8 cellular contexts compared by ENCODE assay signal in genomic region chr2:113626616-113627330, GRCh38. TPM values are rescaled to one million over a fixed set of nuclear protein-coding genes. Genes with fewer than 3 reads are reported as not detected.
DNase-seq lines count a peak whose midpoint lies in the region; ATAC-seq and TF ChIP-seq lines count a peak whose summit lies in the region.
"Not testable (repeated sequence)": the region's sequence is repeated elsewhere in the genome, so short reads cannot be mapped to it uniquely, and the experiment has no call there.

Gene RABL2A, plus strand, starts transcription at chr2:113627266. Its CDS starts 1,341 bp downstream, at chr2:113628607.

- not testable (repeated sequence) for H3K36me3 Mint-ChIP-seq in neural progenitor cell

- H3K4me1 Mint-ChIP-seq in neural progenitor cell: not testable (repeated sequence)

- H3K9me3 Mint-ChIP-seq in neural progenitor cell: not testable (repeated sequence)

- not testable (repeated sequence) for H3K27ac ChIP-seq in neural progenitor cell

- not testable (repeated sequence) for H4K20me1 ChIP-seq in neural progenitor cell (ENCODE audit: low read depth)

- H3K9me3 ChIP-seq in neural progenitor cell (ENCODE audit: low read depth): not testable (repeated sequence)

- peak within 1 kb of the TSS; percentile 42 for H3K9ac ChIP-seq in neural progenitor cell

- peak within 1 kb of the TSS; percentile 40 for H3K27ac Mint-ChIP-seq in neural progenitor cell

- H3K27me3 Mint-ChIP-seq in neural progenitor cell (ENCODE audit: insufficient read depth, low read depth): not testable (repeated sequence)

- H3F3A ChIP-seq in neural progenitor cell (ENCODE audit: low read depth): not testable (repeated sequence)

- H3K79me2 ChIP-seq in neural progenitor cell (ENCODE audit: low read depth): not testable (repeated sequence)

- H2AFZ ChIP-seq in neural progenitor cell (replicated peaks): peak within 1 kb of the TSS; percentile 50

- H3K4me2 ChIP-seq in neural progenitor cell: peak within 1 kb of the TSS; percentile 76

- H3K27me3 ChIP-seq in neural progenitor cell: not testable (repeated sequence)

- H3K36me3 ChIP-seq in neural progenitor cell: not testable (repeated sequence)

- DNase-seq in CMK (ENCODE audit: low read depth) (peak; percentile 52), T-helper 2 cell (peak; percentile 70 to 87 (median 80)), amniotic epithelial cell (ENCODE audit: low read depth) (peak; percentile 52), Right ventricle myocardium inferior (ENCODE audit: missing footprints) (peak; percentile 90), neural progenitor cell (ENCODE audit: low spot score) (peak; percentile 88)
- peak; percentile 65 to 69 for DNase-seq in stimulated activated CD8-positive, alpha-beta memory T cell treated with anti-CD3 and anti-CD28 coated beads, Interleukin-4, amount 100 ng/mL, for 4 hours (ENCODE audit: low read depth in 2 of 2, low spot score in 1 of 2)

- intact Hi-C loops in Right ventricle myocardium inferior (cut with DNase I): loop anchor here (5.0 kb wide), 1 partner anchor 51 kb away; no protein-coding TSS in a partner anchor

- TF ChIP-seq CTCF in neural progenitor cell (IDR thresholded peaks at IDR 0.05): not testable (repeated sequence)

- H3K4me3 Mint-ChIP-seq in neural progenitor cell: peak within 1 kb of the TSS; percentile 91

- peak within 1 kb of the TSS; percentile 54 for H3K4me3 ChIP-seq in neural progenitor cell

- not testable (repeated sequence) for H3K4me1 ChIP-seq in neural progenitor cell

- ATAC-seq in GM21390 (IDR thresholded peaks at IDR 0.05; ENCODE audit: unreplicated experiment) (peak; percentile 95), HG03469 (IDR thresholded peaks at IDR 0.05; ENCODE audit: unreplicated experiment) (peak; percentile 90), Right ventricle myocardium inferior (peak; percentile 99)

RNA-seq across cellular contexts. Expression of gene RABL2A, which starts in this region (rescaled TPM):
- total RNA-seq in Right ventricle myocardium inferior (5.4 TPM), neural progenitor cell (ENCODE audit: low replicate concordance) (13.4 and 18.7 TPM in 2 replicates)
